Comparison of ENCODE assay signal across 8 cellular contexts in genomic region chr20:34302312-34302722, GRCh38. TPM values are rescaled to one million over a fixed set of nuclear protein-coding genes. Genes with fewer than 3 reads are reported as not detected.
DNase-seq lines count a peak whose midpoint lies in the region; ATAC-seq and TF ChIP-seq lines count a peak whose summit lies in the region.

No MANE protein-coding gene starts in this region.

- H3K4me1 ChIP-seq in OCI-LY7 (ENCODE audit: insufficient read depth, low read length, poor library complexity, severe bottlenecking) = peaks cover 41% of the 10 kb centered on the region

- H2AFZ ChIP-seq in OCI-LY7 (ENCODE audit: low read length) = peak overlapping the region; percentile 22; the same call in 1 of the 2 replicates

- DNase-seq in GM04503 (ENCODE audit: low read depth) (peak; percentile 10), OCI-LY7 (ENCODE audit: low spot score) (no peak), endothelial cell (ENCODE audit: low spot score) (no peak), non-pigmented ciliary epithelial cell (ENCODE audit: low read depth) (peak; percentile 11), inferior parietal cortex (ENCODE audit: extremely low spot score) (no peak), NCI-H187 treated with DMSO at 0.1 percent for 48 hours (lab: John Stamatoyannopoulos, UW) (no peak)
- no peak for DNase-seq in stimulated activated CD4-positive, alpha-beta T cell treated with anti-CD3 and anti-CD28 coated beads, Interleukin-2, amount 100 ng/mL, for 48 hours

- H3K27ac ChIP-seq in OCI-LY7 (ENCODE audit: low read depth, low read length, poor library complexity, severe bottlenecking) = peak overlapping the region; percentile 58

- H3K4me3 Mint-ChIP-seq in endothelial cell (ENCODE audit: unreplicated experiment) = peak overlapping the region; percentile 90

- TF ChIP-seq CTCF in OCI-LY7 (conservative IDR thresholded peaks at IDR 0.05; ENCODE audit: low read length) (peak; percentile 46), endothelial cell (IDR thresholded peaks at IDR 0.05; ENCODE audit: unreplicated experiment) (peak; percentile 51)

- intact Hi-C loops in OCI-LY7 (cut with micrococcal nuclease; ENCODE audit: unreplicated experiment) = loop anchor here (2.0 kb wide), 2 partner anchors 214 to 402 kb away; partner anchors contain the start of genes DYNLRB1 and TP53INP2

- H3K4me2 ChIP-seq in OCI-LY7 (ENCODE audit: low read length) = peak overlapping the region; percentile 68

- H3K4me3 ChIP-seq in OCI-LY7 (ENCODE audit: low read depth, low read length, poor library complexity, severe bottlenecking) = peak overlapping the region; percentile 81

- peaks cover 11% of the 10 kb centered on the region for H3K4me1 Mint-ChIP-seq in endothelial cell (ENCODE audit: unreplicated experiment)

- ATAC-seq in GM18867 (IDR thresholded peaks at IDR 0.05; ENCODE audit: unreplicated experiment) = no peak

- BruUV-seq in OCI-LY7 (replicated peaks; lab: Mats Ljungman, UMichigan) = no TSS peak

- H3K27me3 Mint-ChIP-seq in endothelial cell (ENCODE audit: unreplicated experiment) = peaks cover 11% of the 10 kb centered on the region

- no peaks in the 10 kb centered on the region for H3K9me3 ChIP-seq in OCI-LY7 (ENCODE audit: low read length)

- no peaks in the 10 kb centered on the region for H3K9me3 Mint-ChIP-seq in endothelial cell (ENCODE audit: unreplicated experiment)

- no peaks in the 10 kb centered on the region for H3K9me2 ChIP-seq in OCI-LY7 (ENCODE audit: insufficient read depth, low read length)

- peak overlapping the region; percentile 37 for H3K27ac Mint-ChIP-seq in endothelial cell (ENCODE audit: unreplicated experiment)

- H3K36me3 Mint-ChIP-seq in endothelial cell (ENCODE audit: low read depth, unreplicated experiment) = peaks cover 4% of the 10 kb centered on the region

- H4K20me1 ChIP-seq in OCI-LY7 (ENCODE audit: insufficient read depth, low read length) = peaks cover 13% of the 10 kb centered on the region; the same call in 1 of the 2 replicates

- H3K79me2 ChIP-seq in OCI-LY7 (ENCODE audit: insufficient read depth, low read depth, low read length) = peaks cover 52% of the 10 kb centered on the region

- peaks cover 36% of the 10 kb centered on the region for H3K36me3 ChIP-seq in OCI-LY7 (ENCODE audit: insufficient read depth, low read length)

- CTCF ChIA-PET in OCI-LY7 (lab: Charles Lee; ENCODE audit: unreplicated experiment) = no interaction called here

- POLR2A ChIA-PET in OCI-LY7 (lab: Charles Lee) = interaction anchor here (0.8 to 2.1 kb wide), 5 partner anchors 11 to 713 kb away, joined by 3 to 6 read pairs (median 4); partner anchors contain the start of gene ITCH

RNA-seq across cellular contexts. Expression of gene AHCY, which starts 0.8 kb away (rescaled TPM):
- 121 and 133 TPM in 2 replicates for total RNA-seq in OCI-LY7 (2014; rRNA removed; shearing (Covaris generic))
- total RNA-seq in OCI-LY7 (2022) (203 and 218 TPM in 2 replicates), endothelial cell (ENCODE audit: unreplicated experiment) (165 TPM)

Comparison
In these comparisons a context has a peak if more than half of its experiments do, and no peak if none do; other contexts are left out.
1. DNase-seq: peak in GM04503 (single experiment) and non-pigmented ciliary epithelial cell (single experiment); none in OCI-LY7 (single experiment), endothelial cell (single experiment), inferior parietal cortex (single experiment), stimulated activated CD4-positive, alpha-beta T cell treated with anti-CD3 and anti-CD28 coated beads, Interleukin-2, amount 100 ng/mL, for 48 hours (0 of 2) and NCI-H187 treated with DMSO at 0.1 percent for 48 hours (single experiment).